Comparison of ENCODE assay signal across 8 cellular contexts in genomic region chr13:94192576-94192975, GRCh38.
DNase-seq lines count a peak whose midpoint lies in the region; ATAC-seq, FAIRE-seq and TF ChIP-seq lines count a peak whose summit lies in the region.

No MANE protein-coding gene starts in this region.

- TF ChIP-seq CTCF in PC-3 (conservative IDR thresholded peaks at IDR 0.05; ENCODE audit: low read depth, low read length) (peak; percentile 69), heart right ventricle (IDR thresholded peaks at IDR 0.05) (peak in 8 of 9 donors; percentile 16 to 51 (median 37)), gastroesophageal sphincter (IDR thresholded peaks at IDR 0.05) (no peak)

- CTCF ChIA-PET in PC-3 (lab: Charles Lee), result interaction anchor here (0.6 to 1.0 kb wide), 2 partner anchors 171 to 944 kb away, joined by 3 to 5 read pairs; no protein-coding TSS in a partner anchor

- peaks cover 12% of the 10 kb centered on the region; the same call in 1 of the 2 replicates for H3F3A ChIP-seq in GM23248 (ENCODE audit: insufficient read depth)
- no peaks in the 10 kb centered on the region for H3F3A ChIP-seq in PC-3 (ENCODE audit: low read length, unreplicated experiment)

- H3K27me3 ChIP-seq in GM23248 (replicated peaks; ENCODE audit: insufficient read depth) (no peaks in the 10 kb centered on the region), PC-3 (ENCODE audit: low read length) (no peaks in the 10 kb centered on the region), heart right ventricle (no peaks in the 10 kb centered on the region), gastroesophageal sphincter (no peaks in the 10 kb centered on the region)

- no TSS peak for BruUV-seq in PC-3 (replicated peaks; lab: Mats Ljungman, UMichigan)

- H3K79me2 ChIP-seq in GM23248 (ENCODE audit: insufficient read depth) (no peaks in the 10 kb centered on the region), PC-3 (ENCODE audit: low read length) (no peaks in the 10 kb centered on the region)

- H4K20me1 ChIP-seq in GM23248 (ENCODE audit: insufficient read depth) (no peaks in the 10 kb centered on the region), PC-3 (ENCODE audit: low read length) (no peaks in the 10 kb centered on the region)

- H3K4me1 ChIP-seq in GM23248 (ENCODE audit: insufficient read depth) (peaks cover 11% of the 10 kb centered on the region), PC-3 (ENCODE audit: insufficient read depth, low read length) (no peaks in the 10 kb centered on the region), heart right ventricle (peaks cover 0 to 5% (median 0%) of the 10 kb centered on the region in 9 donors), gastroesophageal sphincter (no peaks in the 10 kb centered on the region)

- TF ChIP-seq POLR2A in gastroesophageal sphincter (IDR thresholded peaks at IDR 0.05), result no peak

- intact Hi-C loops in PC-3 (cut with micrococcal nuclease), result loop anchor here (5.0 to 10.0 kb wide), 4 partner anchors 120 to 1298 kb away; no protein-coding TSS in a partner anchor
- intact Hi-C loops in heart right ventricle (cut with DNase I), result loop anchor here in 1 of 10 donors (5.0 kb wide), 1 partner anchor 155 kb away; no protein-coding TSS in a partner anchor

- H3K9me2 ChIP-seq in GM23248 (ENCODE audit: insufficient read depth), result no peaks in the 10 kb centered on the region
- H3K9me2 ChIP-seq in PC-3 (replicated peaks; ENCODE audit: low read length), result no peaks in the 10 kb centered on the region

- 67 to 68% methylated on average over 1 of the region's 1 CpG for WGBS in GM23248 (ENCODE audit: low coverage in 1 of 2, low lambda C conversion rate in 2 of 2, missing lambda C conversion rate in 2 of 2), 2 experiments
- WGBS in heart right ventricle, 2 donors, result 87 to 96% methylated on average over 1 of the region's 1 CpG
- WGBS in gastroesophageal sphincter (ENCODE audit: low coverage in 1 of 2), 2 donors, result 80 to 100% methylated on average over 1 of the region's 1 CpG

- FAIRE-seq in urothelium cell line (lab: Jason Lieb, UNC), result no peak

- POLR2A ChIA-PET in PC-3 (lab: Charles Lee; ENCODE audit: unreplicated experiment), result no interaction called here

- H3K4me3 ChIP-seq in GM23248 (no peak overlapping the region), PC-3 (ENCODE audit: low read length) (no peak overlapping the region), heart right ventricle (no peak overlapping the region), gastroesophageal sphincter (no peak overlapping the region)

- H3K9ac ChIP-seq in GM23248, result no peak overlapping the region
- H3K9ac ChIP-seq in PC-3 (ENCODE audit: low read length), result no peak overlapping the region

- ATAC-seq in PC-3 (peak; percentile 59), heart right ventricle (peak in 1 of 8 donors; percentile 57), gastroesophageal sphincter (no peak)

- no peaks in the 10 kb centered on the region for H3K9me3 ChIP-seq in GM23248 (ENCODE audit: low read depth)
- H3K9me3 ChIP-seq in PC-3 (ENCODE audit: low read length), result no peaks in the 10 kb centered on the region
- H3K9me3 ChIP-seq in heart right ventricle, result no peaks in the 10 kb centered on the region
- no peaks in the 10 kb centered on the region for H3K9me3 ChIP-seq in gastroesophageal sphincter

- H2AFZ ChIP-seq in GM23248 (no peak overlapping the region), PC-3 (ENCODE audit: low read length) (no peak overlapping the region)

- in situ Hi-C loops in GM23248 (cut with MboI), result no loop called here

- no peak for TF ChIP-seq EP300 in gastroesophageal sphincter (IDR thresholded peaks at IDR 0.05)

- H3K27ac ChIP-seq in GM23248, result no peak overlapping the region
- no peak overlapping the region for H3K27ac ChIP-seq in PC-3 (ENCODE audit: low read length)
- H3K27ac ChIP-seq in heart right ventricle, result no peak overlapping the region
- H3K27ac ChIP-seq in gastroesophageal sphincter, result no peak overlapping the region

- DNase-seq in DMS53 treated with DMSO at 0.1 percent for 48 hours (lab: John Stamatoyannopoulos, UW; ENCODE audit: unreplicated experiment) (peak; percentile 8), GM23248 (peak; percentile 53), PC-3 (peak; percentile 53), heart right ventricle (peak in 1 of 2 donors; percentile 9), GM19238 (ENCODE audit: insufficient read length, low spot score) (no peak), NCI-H1436 (lab: John Stamatoyannopoulos, UW) (no peak), urothelium cell line (ENCODE audit: low spot score) (no peak)

- H3K4me2 ChIP-seq in GM23248 (ENCODE audit: unreplicated experiment) (no peak overlapping the region), PC-3 (ENCODE audit: low read length) (no peak overlapping the region)

- H3K36me3 ChIP-seq in GM23248 (ENCODE audit: low read depth) (no peaks in the 10 kb centered on the region), PC-3 (ENCODE audit: low read depth, low read length) (no peaks in the 10 kb centered on the region), heart right ventricle (no peaks in the 10 kb centered on the region), gastroesophageal sphincter (no peaks in the 10 kb centered on the region)

Comparison
In these comparisons a context has a peak if more than half of its experiments do, and no peak if none do; other contexts are left out.
1. DNase-seq: peak in DMS53 treated with DMSO at 0.1 percent for 48 hours (single experiment), GM23248 (single experiment) and PC-3 (single experiment); none in GM19238 (single experiment), NCI-H1436 (single experiment) and urothelium cell line (single experiment).
2. CTCF ChIP-seq: peak in PC-3 (single experiment) and heart right ventricle (8 of 9); none in gastroesophageal sphincter (0 of 4).